ENCODE assay signal across 2 cellular contexts in genomic region chr15:101242160-101242998, GRCh38.
TF ChIP-seq lines count a peak whose summit lies in the region.

No MANE protein-coding gene starts in this region.

TF ChIP-seq in liver, 16 proteins besides CTCF, POLR2A, EP300 and RAD21:
- no peak for TF ChIP-seq HNF4A (conservative IDR thresholded peaks at IDR 0.05)
- TF ChIP-seq FOXA1 (IDR thresholded peaks at IDR 0.05), result no peak
- TF ChIP-seq TAF1 (conservative IDR thresholded peaks at IDR 0.05), result no peak
- no peak for TF ChIP-seq ATF3 (IDR thresholded peaks at IDR 0.05)
- TF ChIP-seq EGR1 (IDR thresholded peaks at IDR 0.05; ENCODE audit: low read depth in 2 of 2), result no peak
- TF ChIP-seq NR2F2 (IDR thresholded peaks at IDR 0.05), result no peak
- TF ChIP-seq HNF4G (IDR thresholded peaks at IDR 0.05), result no peak
- no peak for TF ChIP-seq FOXA2 (IDR thresholded peaks at IDR 0.05)

TF ChIP-seq in HepG2, 621 proteins besides CTCF, POLR2A, EP300 and RAD21:
- TF ChIP-seq MTA3 (CRISPR knock-in tag; IDR thresholded peaks at IDR 0.05), result no peak
- no peak for TF ChIP-seq AGO1 (IDR thresholded peaks at IDR 0.05; ENCODE audit: low read depth, low read length, poor library complexity, severe bottlenecking)
- TF ChIP-seq KDM1A (CRISPR knock-in tag; IDR thresholded peaks at IDR 0.05), result no peak
- no peak for TF ChIP-seq IRF9 (CRISPR knock-in tag; IDR thresholded peaks at IDR 0.05; ENCODE audit: borderline replicate concordance)
- no peak for TF ChIP-seq ZBTB44 (CRISPR knock-in tag; IDR thresholded peaks at IDR 0.05)
- no peak for TF ChIP-seq SMAD3 (CRISPR knock-in tag; IDR thresholded peaks at IDR 0.05)
- no peak for TF ChIP-seq ZNF646 (CRISPR knock-in tag; IDR thresholded peaks at IDR 0.05)
- TF ChIP-seq ZNF33A (CRISPR knock-in tag; IDR thresholded peaks at IDR 0.05; ENCODE audit: borderline replicate concordance), result no peak
- no peak for TF ChIP-seq MTERF4 (CRISPR knock-in tag; IDR thresholded peaks at IDR 0.05)
- TF ChIP-seq EED (CRISPR knock-in tag; IDR thresholded peaks at IDR 0.05), result no peak
- TF ChIP-seq ZNF629 (CRISPR knock-in tag; conservative IDR thresholded peaks at IDR 0.05), result no peak
- TF ChIP-seq ZNF343 (CRISPR knock-in tag; IDR thresholded peaks at IDR 0.05), result no peak
- no peak for TF ChIP-seq HMGA1 (CRISPR knock-in tag; conservative IDR thresholded peaks at IDR 0.05)
- no peak for TF ChIP-seq ZNF547 (CRISPR knock-in tag; IDR thresholded peaks at IDR 0.05)
TF ChIP-seq in HepG2: peak in this region for 0.
